29 cellular contexts compared by ENCODE assay signal in the genomic region with DNA sequence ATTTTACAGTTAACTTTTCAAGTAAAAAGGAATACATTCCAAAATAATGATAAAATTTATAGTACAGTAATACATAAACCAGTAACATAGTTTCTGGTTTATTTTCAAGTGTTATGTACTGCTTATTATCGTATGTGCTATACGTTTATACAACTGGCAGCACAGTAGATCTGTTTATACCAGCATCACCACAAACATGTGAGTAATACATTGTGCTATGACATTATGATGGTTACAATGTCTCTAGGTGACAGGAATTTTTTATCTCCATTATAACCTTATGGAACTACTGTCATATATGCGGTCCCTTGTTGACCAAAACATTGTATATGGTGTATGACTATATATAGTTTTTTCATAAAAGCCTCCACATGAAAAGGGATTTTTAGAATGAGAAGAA.
DNase-seq lines count a peak whose midpoint lies in the region; ATAC-seq lines count a peak whose summit lies in the region.
"Had no signal": no experiment of that assay in that cellular context is flagged by ENCODE, and none has a peak within 500 bp of the region (broad histone marks: within the 10 kb centered on the region; RNA-seq: fewer than 3 reads in every experiment).

No MANE protein-coding gene starts in this region.

- H3K4me1 ChIP-seq in mesenchymal stem cell (ENCODE audit: control insufficient read depth, insufficient read depth, low read depth, low read length): no peaks in the 10 kb centered on the region
- H3K4me1 ChIP-seq in trophoblast cell (ENCODE audit: control insufficient read depth in 1 of 2, insufficient read depth in 2 of 2, low read length in 2 of 2): no peaks in the 10 kb centered on the region
- H3K4me1 ChIP-seq: A549; BE2C; BLaER1; BLaER1 treated with 17β-estradiol and CSF1 and Interleukin-3, amounts not matched to agents 10 nM and 100 nM; Caco-2 had no signal

- H3K23ac ChIP-seq in mesenchymal stem cell (ENCODE audit: low read length in 2 of 2) (no peak overlapping the region), trophoblast cell (ENCODE audit: low read length) (no peak overlapping the region)

- no peak for ATAC-seq in HG03469 (IDR thresholded peaks at IDR 0.05; ENCODE audit: unreplicated experiment)
- ATAC-seq: A549; CD8-positive, alpha-beta T cell had no signal

- no peak overlapping the region for H2AK5ac ChIP-seq in mesenchymal stem cell (ENCODE audit: low read length, severe bottlenecking)
- H2AK5ac ChIP-seq in trophoblast cell (ENCODE audit: low read length): no peak overlapping the region

- H3K4me2 ChIP-seq in mesenchymal stem cell (ENCODE audit: low read length, poor library complexity, severe bottlenecking) (no peak overlapping the region), trophoblast cell (ENCODE audit: low read length) (no peak overlapping the region)
- H3K4me2 ChIP-seq: A549; BLaER1; BLaER1 treated with 17β-estradiol and CSF1 and Interleukin-3, amounts not matched to agents 10 nM and 100 nM had no signal

- H2AFZ ChIP-seq in mesenchymal stem cell (ENCODE audit: low read depth, low read length) (no peak overlapping the region), trophoblast cell (ENCODE audit: insufficient read depth, low read length, poor library complexity) (no peak overlapping the region)

- H3K4ac ChIP-seq in mesenchymal stem cell (ENCODE audit: low read depth in 1 of 2, low read length in 2 of 2) (no peak overlapping the region), trophoblast cell (ENCODE audit: low read depth, low read length) (no peak overlapping the region)

- H2BK12ac ChIP-seq in mesenchymal stem cell (ENCODE audit: low read length in 2 of 2) (no peak overlapping the region), trophoblast cell (ENCODE audit: low read length) (no peak overlapping the region)

- H3K27me3 ChIP-seq in mesenchymal stem cell (ENCODE audit: control insufficient read depth in 1 of 2, insufficient read depth in 1 of 2, low read length in 2 of 2) (no peaks in the 10 kb centered on the region), trophoblast cell (ENCODE audit: insufficient read depth, low read length) (no peaks in the 10 kb centered on the region)
- H3K27me3 ChIP-seq: BE2C; BLaER1; BLaER1 treated with 17β-estradiol and CSF1 and Interleukin-3, amounts not matched to agents 10 nM and 100 nM had no signal

- no CpG with 5 or more reads among the region's 3 CpGs for WGBS in mesenchymal stem cell
- WGBS in trophoblast cell (ENCODE audit: extremely low coverage, insufficient coverage, insufficient read length): no CpG with 5 or more reads among the region's 3 CpGs

- DNase-seq in mesenchymal stem cell (peak; percentile 52), trophoblast cell (peak; percentile 16 to 81), NCI-H1436 (lab: John Stamatoyannopoulos, UW) (no peak)
- DNase-seq: 8988T; ACHN; AML-193; BE2C; C1 segment of cervical spinal cord; Caco-2; Calu3; CD4-positive, alpha-beta memory T cell; CD4-positive, alpha-beta T cell; CD4-positive, CD25-positive, alpha-beta regulatory T cell; CD8-positive, alpha-beta memory T cell; CD8-positive, alpha-beta T cell; COR-L47; DMS 273 treated with DMSO at 0.1 percent for 48 hours; DMS153; DMS53; DMS79; DMS79 treated with DMSO at 0.1 percent for 48 hours; DND-41; EL had no signal

- H4K91ac ChIP-seq in mesenchymal stem cell (ENCODE audit: low read length) (no peak overlapping the region), trophoblast cell (ENCODE audit: low read depth, low read length) (no peak overlapping the region)

- H3K79me2 ChIP-seq in trophoblast cell (ENCODE audit: control insufficient read depth, insufficient read depth, low read length, poor library complexity): no peaks in the 10 kb centered on the region

- H3K36me3 ChIP-seq in mesenchymal stem cell (ENCODE audit: control insufficient read depth in 1 of 2, insufficient read depth in 2 of 2, low read depth in 1 of 2, low read length in 2 of 2) (no peaks in the 10 kb centered on the region), trophoblast cell (ENCODE audit: control insufficient read depth in 1 of 2, insufficient read depth in 2 of 2, low read length in 2 of 2) (no peaks in the 10 kb centered on the region)
- H3K36me3 ChIP-seq: BE2C; BLaER1; BLaER1 treated with 17β-estradiol and CSF1 and Interleukin-3, amounts not matched to agents 10 nM and 100 nM had no signal

- H3K4me3 ChIP-seq in mesenchymal stem cell (ENCODE audit: insufficient read depth in 1 of 2, low read depth in 1 of 2, low read length in 2 of 2) (no peak overlapping the region), trophoblast cell (ENCODE audit: low read depth, low read length) (no peak overlapping the region)
- H3K4me3 ChIP-seq: A549; BLaER1; BLaER1 treated with 17β-estradiol and CSF1 and Interleukin-3, amounts not matched to agents 10 nM and 100 nM had no signal

- H3K27ac ChIP-seq in mesenchymal stem cell (ENCODE audit: low read length, poor library complexity, severe bottlenecking) (no peak overlapping the region), trophoblast cell (ENCODE audit: low read depth, low read length) (no peak overlapping the region)
- H3K27ac ChIP-seq: 22Rv1; A549; BLaER1; BLaER1 treated with 17β-estradiol and CSF1 and Interleukin-3, amounts not matched to agents 10 nM and 100 nM; C4-2B had no signal

- H3K79me1 ChIP-seq in mesenchymal stem cell (replicated peaks; ENCODE audit: low read length, poor library complexity, severe bottlenecking) (no peaks in the 10 kb centered on the region), trophoblast cell (ENCODE audit: low read length) (no peaks in the 10 kb centered on the region)

- H3K14ac ChIP-seq in mesenchymal stem cell (ENCODE audit: low read length in 2 of 2) (no peak overlapping the region), trophoblast cell (ENCODE audit: low read length) (no peak overlapping the region)

- H2BK15ac ChIP-seq in mesenchymal stem cell (ENCODE audit: low read depth, poor library complexity, severe bottlenecking): no peak overlapping the region

- no peak overlapping the region for H3K9ac ChIP-seq in mesenchymal stem cell (ENCODE audit: low read length)
- H3K9ac ChIP-seq in trophoblast cell (ENCODE audit: low read length): no peak overlapping the region
- H3K9ac ChIP-seq: BLaER1; BLaER1 treated with 17β-estradiol and CSF1 and Interleukin-3, amounts not matched to agents 10 nM and 100 nM had no signal

- H3K9me3 ChIP-seq in mesenchymal stem cell (ENCODE audit: control insufficient read depth, low read length) (peaks cover under 1% of the 10 kb centered on the region), trophoblast cell (ENCODE audit: insufficient read depth, low read depth, low read length) (no peaks in the 10 kb centered on the region)
- H3K9me3 ChIP-seq: A549, BE2C, Caco-2 had no signal

- no peak overlapping the region for H4K12ac ChIP-seq in trophoblast cell (ENCODE audit: low read depth, low read length)

- H2BK120ac ChIP-seq in mesenchymal stem cell (ENCODE audit: low read depth, low read length) (no peak overlapping the region), trophoblast cell (ENCODE audit: insufficient read depth, low read length, poor library complexity) (no peak overlapping the region)

- H3K18ac ChIP-seq in mesenchymal stem cell (ENCODE audit: low read depth in 1 of 2, low read length in 2 of 2) (no peak overlapping the region), trophoblast cell (ENCODE audit: low read length) (no peak overlapping the region)

- no peak overlapping the region for H4K8ac ChIP-seq in mesenchymal stem cell (ENCODE audit: low read length)
- H4K8ac ChIP-seq in trophoblast cell (ENCODE audit: low read depth, low read length): no peak overlapping the region

- H2BK5ac ChIP-seq in mesenchymal stem cell (ENCODE audit: low read depth, low read length, poor library complexity, severe bottlenecking) (no peak overlapping the region), trophoblast cell (ENCODE audit: low read depth, low read length, poor library complexity) (no peak overlapping the region)
